ENCODE assay signal across 28 cellular contexts in the genomic region with DNA sequence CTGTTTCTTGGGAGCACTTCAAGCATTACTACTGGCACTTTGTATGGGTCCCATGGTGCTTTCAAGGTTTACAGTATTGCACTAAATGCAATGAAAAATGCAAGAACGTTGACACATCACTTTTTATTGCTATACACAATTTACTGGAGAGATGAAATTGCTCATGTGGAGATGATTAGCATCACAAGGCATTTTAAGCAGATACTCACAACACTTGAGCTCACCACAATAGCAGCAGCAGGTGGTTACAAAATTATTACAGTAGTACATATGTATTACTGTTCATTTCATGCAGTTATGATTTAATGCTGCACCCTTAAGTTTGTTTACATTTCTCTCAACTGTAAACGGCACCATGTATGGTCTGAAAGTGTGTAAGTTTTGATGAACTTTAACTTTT.
DNase-seq lines count a peak whose midpoint lies in the region; ATAC-seq, FAIRE-seq and TF ChIP-seq lines count a peak whose summit lies in the region.
"Had no signal": no experiment of that assay in that cellular context is flagged by ENCODE, and none has a peak within 500 bp of the region (broad histone marks: within the 10 kb centered on the region; RNA-seq: fewer than 3 reads in every experiment).

No MANE protein-coding gene starts in this region.

- H4K91ac ChIP-seq in H1 (replicated peaks; ENCODE audit: insufficient read length, low read length): no peak overlapping the region

- no peaks in the 10 kb centered on the region for H4K20me1 ChIP-seq in H1 (replicated peaks in 1 of 2; ENCODE audit: control insufficient read depth in 1 of 2, insufficient read depth in 2 of 2, low read length in 2 of 2)
- H4K20me1 ChIP-seq: BLaER1 treated with 17β-estradiol and CSF1 and Interleukin-3, amounts not matched to agents 10 nM and 100 nM had no signal

- no peak for TF ChIP-seq CTCF in H1 (IDR thresholded peaks at IDR 0.05; ENCODE audit: control extremely low read depth in 1 of 3, insufficient read depth in 1 of 3, low read depth in 1 of 3, low read length in 3 of 3)

- H3K9ac ChIP-seq in H1 (replicated peaks in 1 of 4; ENCODE audit: extremely low read depth in 1 of 4, low read depth in 3 of 4, low read length in 3 of 4): no peak overlapping the region
- H3K9ac ChIP-seq: BLaER1 treated with 17β-estradiol and CSF1 and Interleukin-3, amounts not matched to agents 10 nM and 100 nM; neural progenitor cell had no signal

- H2AFZ ChIP-seq in H1 (ENCODE audit: low read length): no peak overlapping the region
- H2AFZ ChIP-seq: neural progenitor cell had no signal

- H3K4me3 ChIP-seq in H1 (ENCODE audit: extremely low read depth in 1 of 4, insufficient read depth in 2 of 4, low read depth in 3 of 4, low read length in 4 of 4): no peak overlapping the region
- no peak overlapping the region for H3K4me3 ChIP-seq in effector memory CD4-positive, alpha-beta T cell (ENCODE audit: insufficient read depth, low read depth, low read length, poor library complexity, severe bottlenecking)
- H3K4me3 ChIP-seq: BLaER1 treated with 17β-estradiol and CSF1 and Interleukin-3, amounts not matched to agents 10 nM and 100 nM; body of pancreas; esophagus squamous epithelium; heart right ventricle; neural progenitor cell; right atrium auricular region; thoracic aorta had no signal

- CTCF ChIA-PET in H1 (lab: Charles Lee; ENCODE audit: partially characterized antibody): no interaction called here

- H3K4me2 ChIP-seq in H1 (ENCODE audit: insufficient read depth in 1 of 2, low read depth in 2 of 2, low read length in 2 of 2): no peak overlapping the region
- H3K4me2 ChIP-seq: BLaER1 treated with 17β-estradiol and CSF1 and Interleukin-3, amounts not matched to agents 10 nM and 100 nM; neural progenitor cell had no signal

- H2BK5ac ChIP-seq in H1 (ENCODE audit: low read depth, low read length): no peak overlapping the region

- DNase-seq in GM19239 (ENCODE audit: insufficient read length, low spot score) (no peak), NCI-H1105 treated with DMSO at 0.1 percent for 48 hours (lab: John Stamatoyannopoulos, UW) (peak; percentile 94), NCI-H2107 (lab: John Stamatoyannopoulos, UW) (peak; percentile 45), H1 (ENCODE audit: low read depth in 1 of 2, low spot score in 2 of 2) (no peak)
- DNase-seq in effector memory CD4-positive, alpha-beta T cell: no peak
- DNase-seq in NK-92 treated with Interleukin-12 subunit alpha and Interleukin-12 subunit beta, amount 100 ng/mL, for 24 hours (lab: John Stamatoyannopoulos, UW): no peak
- DNase-seq: activated CD8-positive, alpha-beta T cell treated with anti-CD3 and anti-CD28 coated beads, Interleukin-2, amount 10 ng/mL, durations not matched to agents 7 days and 5 days; activated naive CD4-positive, alpha-beta T cell treated with anti-CD3 and anti-CD28 coated beads, Interleukin-2, amount 10 ng/mL, durations not matched to agents 7 days and 5 days; body of pancreas; COR-L47; esophagus squamous epithelium; GDM1; heart right ventricle; kidney; left ventricle myocardium superior; mesendoderm; NCI-H446 treated with DMSO at 0.1 percent for 48 hours; SIG-M5; stimulated activated CD4-positive, alpha-beta T cell treated with anti-CD3 and anti-CD28 coated beads, Interleukin-2, amount 100 ng/mL, for 24 hours; SW 1271 had no signal

- WGBS in H1 (ENCODE audit: extremely low coverage in 1 of 2, insufficient coverage in 1 of 2, insufficient read length in 1 of 2, insufficient replicate concordance in 2 of 2, low coverage in 1 of 2, low lambda C conversion rate in 2 of 2, missing lambda C conversion rate in 1 of 2), 2 experiments: 86% methylated on average over 2 of the region's 2 CpGs; no CpG with 5 or more reads in 1 of the 2 experiments

- H3K9me3 ChIP-seq in H1 (ENCODE audit: insufficient read depth in 2 of 2, low read depth in 1 of 2, low read length in 1 of 2): peaks cover 3 to 4% of the 10 kb centered on the region in 2 experiments; a peak in 2 of 4 replicates
- H3K9me3 ChIP-seq in effector memory CD4-positive, alpha-beta T cell (ENCODE audit: control insufficient read depth, low read length): no peaks in the 10 kb centered on the region
- H3K9me3 ChIP-seq: body of pancreas, esophagus squamous epithelium, thoracic aorta had no signal

- no peaks in the 10 kb centered on the region for H3K36me3 ChIP-seq in H1 (ENCODE audit: control insufficient read depth in 2 of 4, insufficient read depth in 4 of 4, low read length in 3 of 4)
- no peaks in the 10 kb centered on the region for H3K36me3 ChIP-seq in effector memory CD4-positive, alpha-beta T cell (ENCODE audit: control insufficient read depth, insufficient read depth, low read length)
- H3K36me3 ChIP-seq: BLaER1 treated with 17β-estradiol and CSF1 and Interleukin-3, amounts not matched to agents 10 nM and 100 nM; esophagus squamous epithelium; heart right ventricle; neural progenitor cell; right atrium auricular region; thoracic aorta had no signal

- H4K8ac ChIP-seq in H1 (ENCODE audit: extremely low read depth, insufficient read depth, low read length): no peak overlapping the region

- no peak for TF ChIP-seq RAD21 in H1 (IDR thresholded peaks at IDR 0.05 in 1 of 2, conservative IDR thresholded peaks at IDR 0.05 in 1 of 2; ENCODE audit: low read depth in 2 of 2, low read length in 2 of 2)

- H3K79me2 ChIP-seq in H1 (ENCODE audit: control insufficient read depth in 1 of 2, insufficient read depth in 2 of 2, low read length in 2 of 2): no peaks in the 10 kb centered on the region

- FAIRE-seq in GM19239 (lab: Jason Lieb, UNC) (peak; percentile 44), H1 (lab: Jason Lieb, UNC) (peak; percentile 32)
- FAIRE-seq: endometrium, kidney had no signal

- no peak overlapping the region for H2BK15ac ChIP-seq in H1 (ENCODE audit: low read length)

- H3K27ac ChIP-seq in H1 (ENCODE audit: low read depth, low read length): no peak overlapping the region
- H3K27ac ChIP-seq in effector memory CD4-positive, alpha-beta T cell (ENCODE audit: insufficient read depth, low read length, poor library complexity, severe bottlenecking): no peak overlapping the region
- H3K27ac ChIP-seq: BLaER1 treated with 17β-estradiol and CSF1 and Interleukin-3, amounts not matched to agents 10 nM and 100 nM; body of pancreas; esophagus squamous epithelium; heart right ventricle; neural progenitor cell; right atrium auricular region; thoracic aorta had no signal

- no peak overlapping the region for H2BK120ac ChIP-seq in H1 (replicated peaks; ENCODE audit: low read depth, low read length)

- H4K5ac ChIP-seq in H1 (ENCODE audit: insufficient read length, low read depth, low read length): no peak overlapping the region

- H3K79me1 ChIP-seq in H1 (ENCODE audit: low read depth, low read length): no peaks in the 10 kb centered on the region

- H3K56ac ChIP-seq in H1 (replicated peaks; ENCODE audit: insufficient read length, low read depth, low read length): no peak overlapping the region

- H2BK20ac ChIP-seq in H1 (ENCODE audit: low read length): no peak overlapping the region

- H3K23me2 ChIP-seq in H1 (ENCODE audit: low read depth, low read length): no peaks in the 10 kb centered on the region

- POLR2A ChIA-PET in H1 (lab: Charles Lee; ENCODE audit: partially characterized antibody): no interaction called here

- ATAC-seq in esophagus mucosa (no peak), GM19395 (IDR thresholded peaks at IDR 0.05; ENCODE audit: unreplicated experiment) (no peak)
- ATAC-seq: activated CD8-positive, alpha-beta T cell treated with anti-CD3 and anti-CD28 coated beads, Interleukin-2, amount 10 ng/mL, durations not matched to agents 7 days and 5 days; activated T-helper 17 cell treated with anti-CD3 and anti-CD28 coated beads, Interleukin-2, amount 50 U/mL, for 72 hours; body of pancreas; heart right ventricle; left ventricle myocardium superior had no signal

- no peak for TF ChIP-seq EP300 in H1 (IDR thresholded peaks at IDR 0.05; ENCODE audit: borderline replicate concordance in 1 of 2, low read depth in 2 of 2, low read length in 2 of 2)

- no peaks in the 10 kb centered on the region for H3K27me3 ChIP-seq in H1 (replicated peaks in 1 of 4; ENCODE audit: control insufficient read depth in 3 of 4, extremely low read depth in 1 of 4, insufficient read depth in 3 of 4, low read length in 3 of 4)
- no peaks in the 10 kb centered on the region for H3K27me3 ChIP-seq in effector memory CD4-positive, alpha-beta T cell (replicated peaks; ENCODE audit: control insufficient read depth, insufficient read depth, low read length, poor library complexity, severe bottlenecking)
- H3K27me3 ChIP-seq: BLaER1 treated with 17β-estradiol and CSF1 and Interleukin-3, amounts not matched to agents 10 nM and 100 nM; body of pancreas; esophagus squamous epithelium; heart right ventricle; neural progenitor cell; right atrium auricular region had no signal

- H3K23ac ChIP-seq in H1 (ENCODE audit: insufficient read length): no peak overlapping the region

- no peak overlapping the region for H3K18ac ChIP-seq in H1 (ENCODE audit: extremely low read depth, low read length)

- H2AK5ac ChIP-seq in H1 (ENCODE audit: low read depth, low read length): no peak overlapping the region

- H3K4ac ChIP-seq in H1 (replicated peaks; ENCODE audit: insufficient read length, low read depth, low read length): no peak overlapping the region

- no peaks in the 10 kb centered on the region for H3K4me1 ChIP-seq in H1 (replicated peaks in 1 of 4; ENCODE audit: control insufficient read depth in 3 of 4, insufficient read depth in 4 of 4, low read length in 3 of 4)
- no peaks in the 10 kb centered on the region for H3K4me1 ChIP-seq in effector memory CD4-positive, alpha-beta T cell (ENCODE audit: control insufficient read depth, insufficient read depth, low read length, poor library complexity, severe bottlenecking)
- H3K4me1 ChIP-seq: BLaER1 treated with 17β-estradiol and CSF1 and Interleukin-3, amounts not matched to agents 10 nM and 100 nM; body of pancreas; esophagus squamous epithelium; heart right ventricle; neural progenitor cell; right atrium auricular region had no signal

- H3K14ac ChIP-seq in H1 (ENCODE audit: insufficient read length): no peak overlapping the region

- no peak overlapping the region for H2BK12ac ChIP-seq in H1 (ENCODE audit: low read depth, low read length)

- no peak for TF ChIP-seq POLR2A in H1 (IDR thresholded peaks at IDR 0.05; ENCODE audit: control extremely low read depth in 1 of 2, low read depth in 2 of 2, low read length in 2 of 2)

TF ChIP-seq in H1, 55 proteins besides CTCF, POLR2A, EP300 and RAD21 (continues in another document):
- TF ChIP-seq BRCA1 (IDR thresholded peaks at IDR 0.05; ENCODE audit: low read depth, low read length) (no peak), RXRA (IDR thresholded peaks at IDR 0.05; ENCODE audit: insufficient read depth, low read depth, low read length) (no peak), CEBPB (IDR thresholded peaks at IDR 0.05; ENCODE audit: low read depth, low read length) (no peak), RFX5 (IDR thresholded peaks at IDR 0.05; ENCODE audit: borderline replicate concordance, low read depth, low read length) (no peak), CBX5 (IDR thresholded peaks at IDR 0.05; ENCODE audit: low read depth, low read length) (no peak), JUND (IDR thresholded peaks at IDR 0.05; ENCODE audit: low read length) (no peak), EZH2 (IDR thresholded peaks at IDR 0.05; ENCODE audit: low read depth, low read length, severe bottlenecking) (no peak), SRF (IDR thresholded peaks at IDR 0.05; ENCODE audit: low read depth, low read length) (no peak)

Comparison
In these comparisons a context has a peak if more than half of its experiments do, and no peak if none do; other contexts are left out.
1. DNase-seq: peak in NCI-H1105 treated with DMSO at 0.1 percent for 48 hours (single experiment) and NCI-H2107 (single experiment); none in GM19239 (single experiment), H1 (0 of 2), effector memory CD4-positive, alpha-beta T cell (0 of 3) and NK-92 treated with Interleukin-12 subunit alpha and Interleukin-12 subunit beta, amount 100 ng/mL, for 24 hours (single experiment).